In the genomic region with DNA sequence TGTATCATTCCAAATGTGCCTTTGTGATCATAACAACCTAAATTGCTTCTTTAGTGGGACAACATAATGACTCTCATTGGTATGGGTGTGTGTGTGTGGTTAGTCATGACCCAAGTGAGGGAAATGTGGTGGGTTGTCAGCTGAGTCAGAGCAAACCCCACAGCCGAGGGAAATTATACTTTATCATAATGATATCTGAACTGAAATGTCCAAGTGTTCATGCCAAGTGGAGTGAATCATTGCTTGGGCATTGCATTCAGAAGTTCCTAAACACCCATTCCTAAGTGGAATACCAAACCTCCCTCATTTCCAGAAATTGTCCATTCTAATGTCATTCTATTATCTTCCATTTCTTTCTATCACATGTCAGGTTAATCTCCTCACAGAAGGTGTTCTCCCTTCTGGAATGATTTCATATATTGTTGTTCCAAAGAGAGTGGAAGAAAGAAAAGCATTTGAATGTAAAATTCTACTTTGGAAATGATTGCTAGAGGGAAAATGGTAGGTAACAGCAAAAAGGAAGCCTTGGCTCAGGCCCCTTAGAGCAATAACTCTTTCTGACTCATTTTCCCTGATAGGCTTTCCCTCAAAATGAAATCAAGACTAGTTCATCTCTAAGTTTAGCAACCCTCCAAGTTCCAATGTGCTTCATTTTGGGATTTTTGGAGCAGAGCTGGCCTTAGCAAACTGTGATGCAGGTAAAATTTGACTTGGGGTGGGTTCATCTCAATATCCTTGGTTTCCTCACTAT, we compare ENCODE assay signal across 10 cellular contexts.
DNase-seq lines count a peak whose midpoint lies in the region; ATAC-seq, FAIRE-seq and TF ChIP-seq lines count a peak whose summit lies in the region.
"Had no signal": no experiment of that assay in that cellular context is flagged by ENCODE, and none has a peak within 500 bp of the region (broad histone marks: within the 10 kb centered on the region; RNA-seq: fewer than 3 reads in every experiment).

No MANE protein-coding gene starts in this region.

- H4K20me1 ChIP-seq in mammary epithelial cell (ENCODE audit: insufficient read depth, low read length), result no peaks in the 10 kb centered on the region

- peak overlapping the region; percentile 58 for H3K4me2 ChIP-seq in mammary epithelial cell (ENCODE audit: insufficient read depth, low read depth, low read length)

- dilution Hi-C loops in mammary epithelial cell (cut with HindIII; ENCODE audit: low sequenced_read_pairs), result no loop called here

- H3K27me3 ChIP-seq in mammary epithelial cell (ENCODE audit: insufficient read depth, low read length) (no peaks in the 10 kb centered on the region), left lung (no peaks in the 10 kb centered on the region)
- H3K27me3 ChIP-seq: uterus had no signal

- WGBS in mammary epithelial cell (ENCODE audit: low coverage, missing lambda C conversion rate), result 0% methylated on average over 1 of the region's 1 CpG

- TF ChIP-seq CTCF in AG09319 (IDR thresholded peaks at IDR 0.05; ENCODE audit: low read depth, low read length), result no peak
- TF ChIP-seq CTCF in mammary epithelial cell (conservative IDR thresholded peaks at IDR 0.05 in 1 of 2, IDR thresholded peaks at IDR 0.05 in 1 of 2; ENCODE audit: extremely low read depth in 1 of 2, insufficient read depth in 1 of 2, low read depth in 1 of 2, low read length in 2 of 2), result no peak
- TF ChIP-seq CTCF in left lung (IDR thresholded peaks at IDR 0.05), result no peak

- in situ Hi-C loops in mammary epithelial cell (cut with MboI; ENCODE audit: low sequenced_read_pairs in 2 of 2), result no loop called here

- H3K36me3 ChIP-seq in mammary epithelial cell (ENCODE audit: insufficient read depth, low read length) (no peaks in the 10 kb centered on the region), left lung (no peaks in the 10 kb centered on the region)
- H3K36me3 ChIP-seq: uterus had no signal

- intact Hi-C loops in mammary epithelial cell (cut with micrococcal nuclease) (no loop called here), left lung (cut with DNase I) (no loop called here), sciatic nerve (cut with DNase I) (no loop called here)

- H3K4me1 ChIP-seq in mammary epithelial cell (ENCODE audit: insufficient read depth, low read length), result peaks cover 8% of the 10 kb centered on the region
- H3K4me1 ChIP-seq in left lung, result no peaks in the 10 kb centered on the region
- H3K4me1 ChIP-seq: uterus had no signal

- H2AFZ ChIP-seq in mammary epithelial cell (ENCODE audit: low read depth, low read length), result peak overlapping the region; percentile 11

- peak; percentile 44 for FAIRE-seq in HTR-8/SVneo (lab: Jason Lieb, UNC)
- FAIRE-seq in GM12892 (lab: Jason Lieb, UNC), result no peak

- CTCF ChIA-PET in mammary epithelial cell (lab: Charles Lee; ENCODE audit: low non-redundant PET), result no interaction called here

- no peak overlapping the region for H3K9ac ChIP-seq in mammary epithelial cell (ENCODE audit: insufficient read depth, low read length)

- no peak for TF ChIP-seq POLR2A in GM12892 (IDR thresholded peaks at IDR 0.05; ENCODE audit: low read depth, low read length)

- DNase-seq in AG09319 (ENCODE audit: extremely low read depth, low read depth), result peak; percentile 49
- peak; percentile 57 for DNase-seq in HTR-8/SVneo (ENCODE audit: insufficient read length, low spot score)
- DNase-seq in mammary epithelial cell, result peak; percentile 90
- DNase-seq in left lung, result no peak
- no peak for DNase-seq in GM12892 (ENCODE audit: insufficient read length)
- DNase-seq in stimulated activated naive CD4-positive, alpha-beta T cell treated with Interleukin-2 at 50 U/mL for 16 hours (lab: John Stamatoyannopoulos, UW), result no peak
- DNase-seq in sciatic nerve (ENCODE audit: low spot score), result no peak
- DNase-seq: activated CD4-positive, alpha-beta T cell treated with anti-CD3 and anti-CD28 coated beads for 36 hours; uterus had no signal

- no TSS peak for BruUV-seq in mammary epithelial cell (replicated peaks; lab: Mats Ljungman, UMichigan)

- H3K27ac ChIP-seq in mammary epithelial cell (ENCODE audit: insufficient read depth, low read depth, low read length), result peak overlapping the region; percentile 54
- no peak overlapping the region for H3K27ac ChIP-seq in left lung
- H3K27ac ChIP-seq: uterus had no signal

- no peaks in the 10 kb centered on the region for H3K9me3 ChIP-seq in mammary epithelial cell (replicated peaks; ENCODE audit: insufficient read depth, low read length)
- no peaks in the 10 kb centered on the region for H3K9me3 ChIP-seq in left lung
- H3K9me3 ChIP-seq: uterus had no signal

- H3K4me3 ChIP-seq in mammary epithelial cell (replicated peaks in 1 of 3; ENCODE audit: insufficient read depth in 1 of 3, low read depth in 2 of 3, low read length in 3 of 3) (no peak overlapping the region), left lung (no peak overlapping the region)
- H3K4me3 ChIP-seq: uterus had no signal

- ATAC-seq in left lung (peak; percentile 71), GM19023 (IDR thresholded peaks at IDR 0.05; ENCODE audit: unreplicated experiment) (no peak), sciatic nerve (no peak)
- ATAC-seq: activated CD4-positive, alpha-beta T cell treated with anti-CD3 and anti-CD28 coated beads for 36 hours had no signal

- H3K79me2 ChIP-seq in mammary epithelial cell (ENCODE audit: insufficient read depth, low read length), result no peaks in the 10 kb centered on the region

Comparison
In these comparisons a context has a peak if more than half of its experiments do, and no peak if none do; other contexts are left out.
1. DNase-seq: peak in AG09319 (single experiment), HTR-8/SVneo (single experiment) and mammary epithelial cell (single experiment); none in left lung (0 of 2), GM12892 (single experiment), stimulated activated naive CD4-positive, alpha-beta T cell treated with Interleukin-2 at 50 U/mL for 16 hours (single experiment) and sciatic nerve (single experiment).